Comparison of ENCODE assay signal across 30 cellular contexts in genomic region chr5:24649531-24649930, GRCh38. TPM values are rescaled to one million over a fixed set of nuclear protein-coding genes. Genes with fewer than 3 reads are reported as not detected.
"Had no signal": no experiment of that assay in that cellular context is flagged by ENCODE, and none has a peak within 500 bp of the region (broad histone marks: within the 10 kb centered on the region; RNA-seq: fewer than 3 reads in every experiment).

No MANE protein-coding gene starts in this region.

- H3K4me3 Mint-ChIP-seq: activated naive CD8-positive, alpha-beta T cell; activated T-cell treated with anti-CD3 and anti-CD28 coated beads, Interleukin-2, amount 50 U/mL, for 72 hours; natural killer cell treated with Interleukin-12 subunit alpha and Interleukin-12 subunit beta and Interleukin-15 and Interleukin-18, amount 100 ng/mL, for 72 hours; T-helper 1 cell treated with Interleukin-12 subunit alpha and Interleukin-12 subunit beta and Interleukin-4 antibody, amounts not matched to agents 30 μg/mL and 1 μg/mL, for 36 hours had no signal

- H3K36me3 Mint-ChIP-seq: activated naive CD8-positive, alpha-beta T cell had no signal

- H3K4me1 ChIP-seq: body of pancreas, foreskin keratinocyte, right lobe of liver, vagina had no signal

- H3K27me3 ChIP-seq: foreskin keratinocyte, upper lobe of left lung, vagina had no signal

- DNase-seq: activated CD4-positive, alpha-beta T cell treated with anti-CD3 and anti-CD28 coated beads for 4 hours; activated CD4-positive, alpha-beta T cell treated with anti-CD3 and anti-CD28 coated beads, Interleukin-2, amount 50 U/mL, for 4 hours; activated naive CD4-positive, alpha-beta T cell; activated T-cell treated with anti-CD3 and anti-CD28 coated beads for 4 hours; activated T-cell treated with anti-CD3 and anti-CD28 coated beads, Interleukin-2, amount 50 U/mL, for 72 hours; aorta; body of pancreas; foreskin keratinocyte; left cardiac atrium; mucosa of descending colon; right lobe of liver; stimulated activated CD4-positive, alpha-beta T cell treated with anti-CD3 and anti-CD28 coated beads, Interleukin-12 subunit alpha, Interleukin-12 subunit beta, amount 100 ng/mL, for 4 hours; stimulated activated CD4-positive, alpha-beta T cell treated with anti-CD3 and anti-CD28 coated beads, Interleukin-4, amount 100 ng/mL, for 1 hour; stimulated activated naive CD8-positive, alpha-beta T cell treated with anti-CD3 and anti-CD28 coated beads, Interleukin-15, Interleukin-2, amounts not matched to agents 100 U/mL and 50 U/mL, for 24 hours; SW 1271; T-helper 9 cell; upper lobe of left lung had no signal

- H3K36me3 ChIP-seq: neutrophil, right lobe of liver, thoracic aorta, upper lobe of left lung, vagina had no signal

- H3K27ac ChIP-seq: body of pancreas, foreskin keratinocyte, neutrophil, right lobe of liver, thoracic aorta, upper lobe of left lung, vagina, VCaP had no signal

- H3K4me3 ChIP-seq: body of pancreas, mucosa of descending colon, right lobe of liver, thoracic aorta, upper lobe of left lung, vagina had no signal

- H3K27me3 Mint-ChIP-seq: activated naive CD8-positive, alpha-beta T cell; natural killer cell treated with Interleukin-12 subunit alpha and Interleukin-12 subunit beta and Interleukin-15 and Interleukin-18, amount 100 ng/mL, for 72 hours had no signal

- H3K27ac Mint-ChIP-seq: activated naive CD8-positive, alpha-beta T cell; activated T-cell treated with anti-CD3 and anti-CD28 coated beads, Interleukin-2, amount 50 U/mL, for 72 hours; natural killer cell treated with Interleukin-12 subunit alpha and Interleukin-12 subunit beta and Interleukin-15 and Interleukin-18, amount 100 ng/mL, for 72 hours; T-helper 1 cell treated with Interleukin-12 subunit alpha and Interleukin-12 subunit beta and Interleukin-4 antibody, amounts not matched to agents 30 μg/mL and 1 μg/mL, for 36 hours had no signal

- ATAC-seq: activated T-cell treated with anti-CD3 and anti-CD28 coated beads, Interleukin-2, amount 50 U/mL, for 72 hours; body of pancreas; esophagus mucosa; foreskin keratinocyte; left cardiac atrium; mucosa of descending colon; natural killer cell treated with Interleukin-12 subunit alpha and Interleukin-12 subunit beta and Interleukin-15 and Interleukin-18, amount 100 ng/mL, for 72 hours; right lobe of liver; stimulated activated naive CD8-positive, alpha-beta T cell treated with anti-CD3 and anti-CD28 coated beads, Interleukin-15, Interleukin-2, amounts not matched to agents 100 U/mL and 50 U/mL, for 24 hours had no signal

- H3K9me3 ChIP-seq: body of pancreas, mucosa of descending colon, neutrophil, right lobe of liver, thoracic aorta, upper lobe of left lung, vagina had no signal

RNA-seq across cellular contexts. Expression of gene CDH10, which starts 4.8 kb away (rescaled TPM):
- total RNA-seq: activated T-cell treated with anti-CD3 and anti-CD28 coated beads, Interleukin-2, amount 50 U/mL, for 72 hours; aorta; cardiac septum; chondrocyte; esophagus mucosa; myocyte; natural killer cell treated with Interleukin-12 subunit alpha and Interleukin-12 subunit beta and Interleukin-15 and Interleukin-18, amount 100 ng/mL, for 72 hours; osteocyte; posterior vena cava; right lobe of liver had no signal
- polyA plus RNA-seq: aorta had no signal
